Comparison of ENCODE assay signal across 33 cellular contexts in the genomic region with DNA sequence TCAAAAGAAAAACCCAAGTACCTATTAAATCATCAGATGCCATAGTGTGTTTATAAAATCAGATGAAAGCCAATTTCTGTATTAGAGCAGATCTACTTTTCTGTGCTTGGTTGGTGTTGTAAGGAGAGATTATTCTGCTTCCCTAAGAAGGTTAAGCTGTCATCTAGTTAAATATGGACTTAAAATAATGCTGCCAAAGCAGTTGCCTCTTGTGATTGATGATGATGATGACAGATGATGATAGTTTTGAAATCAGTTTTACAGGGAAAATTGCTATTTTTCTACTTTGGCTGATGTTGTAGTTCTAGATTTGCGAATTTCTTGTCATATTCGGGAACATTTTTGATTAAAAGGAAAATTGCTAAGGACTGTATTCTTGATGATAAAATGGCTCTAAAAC.
"Had no signal": no experiment of that assay in that cellular context is flagged by ENCODE, and none has a peak within 500 bp of the region (broad histone marks: within the 10 kb centered on the region; RNA-seq: fewer than 3 reads in every experiment).

No MANE protein-coding gene starts in this region.

- H3K4me1 ChIP-seq: ascending aorta had no signal

- DNase-seq: activated B cell treated with CpG ODN at 0.5 μM for 24 hours; activated CD4-positive, alpha-beta memory T cell treated with anti-CD3 and anti-CD28 coated beads for 36 hours; activated CD4-positive, alpha-beta T cell treated with anti-CD3 and anti-CD28 coated beads for 4 hours; activated CD4-positive, alpha-beta T cell treated with anti-CD3 and anti-CD28 coated beads, Interleukin-2, amount 10 ng/mL, durations not matched to agents 24 days and 14 days; activated CD4-positive, alpha-beta T cell treated with anti-CD3 and anti-CD28 coated beads, Interleukin-2, amount 50 U/mL, for 1 hour; activated CD4-positive, alpha-beta T cell treated with anti-CD3 and anti-CD28 coated beads, Interleukin-2, amount 50 U/mL, for 4 hours; activated CD4-positive, CD25-positive, alpha-beta regulatory T cell treated with anti-CD3 and anti-CD28 coated beads, Interleukin-2, amount 50 U/mL, for 72 hours; activated CD8-positive, alpha-beta memory T cell treated with anti-CD3 and anti-CD28 coated beads for 24 hours; activated CD8-positive, alpha-beta memory T cell treated with anti-CD3 and anti-CD28 coated beads, Interleukin-2, amount 10 ng/mL, durations not matched to agents 7 days and 5 days; activated CD8-positive, alpha-beta memory T cell treated with anti-CD3 and anti-CD28 coated beads, Interleukin-2, amount 50 U/mL, for 48 hours; activated CD8-positive, alpha-beta T cell treated with anti-CD3 and anti-CD28 coated beads for 36 hours; activated effector memory CD4-positive, alpha-beta T cell treated with Interleukin-2 at 50 U/mL for 16 hours; activated gamma-delta T cell; activated naive CD4-positive, alpha-beta T cell treated with anti-CD3 and anti-CD28 coated beads, Interleukin-2, amount 10 ng/mL, durations not matched to agents 7 days and 5 days; activated naive CD4-positive, alpha-beta T cell treated with Interleukin-2 at 50 U/mL for 16 hours; activated naive CD8-positive, alpha-beta T cell treated with anti-CD3 and anti-CD28 coated beads, Interleukin-2, amount 10 ng/mL, durations not matched to agents 7 days and 5 days; activated naive CD8-positive, alpha-beta T cell treated with anti-CD3 and anti-CD28 coated beads, Interleukin-2, amount 50 U/mL, for 24 hours; activated T-cell treated with anti-CD3 and anti-CD28 coated beads, Interleukin-2, amount 50 U/mL, for 24 hours; activated T-cell treated with anti-CD3 and anti-CD28 coated beads, Interleukin-2, amount 50 U/mL, for 48 hours; amygdala; anterior cingulate cortex; T-helper 1 cell; T-helper 2 cell; T-helper 9 cell had no signal

- H3K36me3 Mint-ChIP-seq: activated CD4-positive, alpha-beta memory T cell treated with anti-CD3 and anti-CD28 coated beads for 36 hours; activated CD8-positive, alpha-beta memory T cell treated with anti-CD3 and anti-CD28 coated beads, Interleukin-2, amount 10 ng/mL, durations not matched to agents 7 days and 5 days; activated naive CD4-positive, alpha-beta T cell treated with anti-CD3 and anti-CD28 coated beads, Interleukin-2, amount 10 ng/mL, durations not matched to agents 7 days and 5 days; activated naive CD4-positive, alpha-beta T cell treated with anti-CD3 and anti-CD28 coated beads, Interleukin-2, amount 50 U/mL, for 24 hours; activated naive CD8-positive, alpha-beta T cell; activated naive CD8-positive, alpha-beta T cell treated with anti-CD3 and anti-CD28 coated beads, Interleukin-2, amount 10 ng/mL, durations not matched to agents 7 days and 5 days; brain had no signal

- H3K4me3 Mint-ChIP-seq: activated B cell treated with CpG ODN at 0.5 μM for 24 hours; activated CD4-positive, alpha-beta memory T cell treated with anti-CD3 and anti-CD28 coated beads for 36 hours; activated CD4-positive, alpha-beta T cell treated with anti-CD3 and anti-CD28 coated beads, Interleukin-2, amount 10 ng/mL, durations not matched to agents 24 days and 14 days; activated CD8-positive, alpha-beta memory T cell treated with anti-CD3 and anti-CD28 coated beads, Interleukin-2, amount 10 ng/mL, durations not matched to agents 7 days and 5 days; activated CD8-positive, alpha-beta T cell treated with anti-CD3 and anti-CD28 coated beads for 36 hours; activated naive CD4-positive, alpha-beta T cell treated with anti-CD3 and anti-CD28 coated beads, Interleukin-2, amount 10 ng/mL, durations not matched to agents 7 days and 5 days; activated naive CD4-positive, alpha-beta T cell treated with anti-CD3 and anti-CD28 coated beads, Interleukin-2, amount 50 U/mL, for 24 hours; activated naive CD8-positive, alpha-beta T cell; activated naive CD8-positive, alpha-beta T cell treated with anti-CD3 and anti-CD28 coated beads, Interleukin-2, amount 10 ng/mL, durations not matched to agents 7 days and 5 days; activated naive CD8-positive, alpha-beta T cell treated with anti-CD3 and anti-CD28 coated beads, Interleukin-2, amount 50 U/mL, for 24 hours; activated T-cell treated with anti-CD3 and anti-CD28 coated beads, Interleukin-2, amount 50 U/mL, for 24 hours; brain; T-helper 1 cell treated with Interleukin-12 subunit alpha and Interleukin-12 subunit beta and Interleukin-4 antibody, amounts not matched to agents 30 μg/mL and 1 μg/mL, for 36 hours; T-helper 2 cell treated with Interferon-gamma antibody and Interleukin-4, amounts not matched to agents 5 μg/mL and 100 μg/mL, for 36 hours had no signal

- H3K9me3 Mint-ChIP-seq: activated B cell treated with CpG ODN at 0.5 μM for 24 hours; activated CD4-positive, alpha-beta memory T cell treated with anti-CD3 and anti-CD28 coated beads for 36 hours; activated CD4-positive, alpha-beta T cell treated with anti-CD3 and anti-CD28 coated beads, Interleukin-2, amount 10 ng/mL, durations not matched to agents 24 days and 14 days; activated CD8-positive, alpha-beta T cell treated with anti-CD3 and anti-CD28 coated beads for 36 hours; activated naive CD4-positive, alpha-beta T cell treated with anti-CD3 and anti-CD28 coated beads, Interleukin-2, amount 10 ng/mL, durations not matched to agents 7 days and 5 days; activated naive CD4-positive, alpha-beta T cell treated with anti-CD3 and anti-CD28 coated beads, Interleukin-2, amount 50 U/mL, for 24 hours; activated naive CD8-positive, alpha-beta T cell treated with anti-CD3 and anti-CD28 coated beads, Interleukin-2, amount 10 ng/mL, durations not matched to agents 7 days and 5 days; activated naive CD8-positive, alpha-beta T cell treated with anti-CD3 and anti-CD28 coated beads, Interleukin-2, amount 50 U/mL, for 24 hours; activated T-cell treated with anti-CD3 and anti-CD28 coated beads, Interleukin-2, amount 50 U/mL, for 24 hours; T-helper 1 cell treated with Interleukin-12 subunit alpha and Interleukin-12 subunit beta and Interleukin-4 antibody, amounts not matched to agents 30 μg/mL and 1 μg/mL, for 36 hours; T-helper 2 cell treated with Interferon-gamma antibody and Interleukin-4, amounts not matched to agents 5 μg/mL and 100 μg/mL, for 36 hours had no signal

- H3K4me3 ChIP-seq: ascending aorta, cardiac muscle cell had no signal

- ATAC-seq: activated CD8-positive, alpha-beta memory T cell treated with anti-CD3 and anti-CD28 coated beads, Interleukin-2, amount 10 ng/mL, durations not matched to agents 7 days and 5 days; activated CD8-positive, alpha-beta T cell treated with anti-CD3 and anti-CD28 coated beads for 36 hours; activated naive CD8-positive, alpha-beta T cell treated with anti-CD3 and anti-CD28 coated beads, Interleukin-2, amount 50 U/mL, for 24 hours had no signal

- H3K27me3 Mint-ChIP-seq: activated B cell treated with CpG ODN at 0.5 μM for 24 hours; activated CD4-positive, alpha-beta memory T cell treated with anti-CD3 and anti-CD28 coated beads for 36 hours; activated CD4-positive, alpha-beta T cell treated with anti-CD3 and anti-CD28 coated beads, Interleukin-2, amount 10 ng/mL, durations not matched to agents 24 days and 14 days; activated CD8-positive, alpha-beta memory T cell treated with anti-CD3 and anti-CD28 coated beads, Interleukin-2, amount 10 ng/mL, durations not matched to agents 7 days and 5 days; activated CD8-positive, alpha-beta T cell treated with anti-CD3 and anti-CD28 coated beads for 36 hours; activated naive CD4-positive, alpha-beta T cell treated with anti-CD3 and anti-CD28 coated beads, Interleukin-2, amount 10 ng/mL, durations not matched to agents 7 days and 5 days; activated naive CD8-positive, alpha-beta T cell; activated naive CD8-positive, alpha-beta T cell treated with anti-CD3 and anti-CD28 coated beads, Interleukin-2, amount 10 ng/mL, durations not matched to agents 7 days and 5 days; activated naive CD8-positive, alpha-beta T cell treated with anti-CD3 and anti-CD28 coated beads, Interleukin-2, amount 50 U/mL, for 24 hours; activated T-cell treated with anti-CD3 and anti-CD28 coated beads, Interleukin-2, amount 50 U/mL, for 24 hours; brain had no signal

- H3K36me3 ChIP-seq: ascending aorta, cardiac muscle cell had no signal

- H3K27ac Mint-ChIP-seq: activated B cell treated with CpG ODN at 0.5 μM for 24 hours; activated CD4-positive, alpha-beta memory T cell treated with anti-CD3 and anti-CD28 coated beads for 36 hours; activated CD4-positive, alpha-beta T cell treated with anti-CD3 and anti-CD28 coated beads, Interleukin-2, amount 10 ng/mL, durations not matched to agents 24 days and 14 days; activated CD8-positive, alpha-beta memory T cell treated with anti-CD3 and anti-CD28 coated beads, Interleukin-2, amount 10 ng/mL, durations not matched to agents 7 days and 5 days; activated CD8-positive, alpha-beta T cell treated with anti-CD3 and anti-CD28 coated beads for 36 hours; activated naive CD4-positive, alpha-beta T cell treated with anti-CD3 and anti-CD28 coated beads, Interleukin-2, amount 10 ng/mL, durations not matched to agents 7 days and 5 days; activated naive CD4-positive, alpha-beta T cell treated with anti-CD3 and anti-CD28 coated beads, Interleukin-2, amount 50 U/mL, for 24 hours; activated naive CD8-positive, alpha-beta T cell; activated naive CD8-positive, alpha-beta T cell treated with anti-CD3 and anti-CD28 coated beads, Interleukin-2, amount 10 ng/mL, durations not matched to agents 7 days and 5 days; activated naive CD8-positive, alpha-beta T cell treated with anti-CD3 and anti-CD28 coated beads, Interleukin-2, amount 50 U/mL, for 24 hours; activated T-cell treated with anti-CD3 and anti-CD28 coated beads, Interleukin-2, amount 50 U/mL, for 24 hours; activated T-helper 2 cell treated with anti-CD3 and anti-CD28 coated beads, Interferon-gamma antibody, Interleukin-2, Interleukin-4, amounts not matched to agents 10 μg/mL and 5 μg/mL and 100 μg/mL, durations not matched to agents 14 hours and 24 hours and 36 hours; brain; T-helper 1 cell treated with Interleukin-12 subunit alpha and Interleukin-12 subunit beta and Interleukin-4 antibody, amounts not matched to agents 30 μg/mL and 1 μg/mL, for 36 hours; T-helper 2 cell treated with Interferon-gamma antibody and Interleukin-4, amounts not matched to agents 5 μg/mL and 100 μg/mL, for 36 hours had no signal

- H3K9me3 ChIP-seq: ascending aorta had no signal

- H3K27me3 ChIP-seq: ascending aorta, cardiac muscle cell had no signal

- H3K4me1 Mint-ChIP-seq: activated B cell treated with CpG ODN at 0.5 μM for 24 hours; activated CD4-positive, alpha-beta T cell treated with anti-CD3 and anti-CD28 coated beads, Interleukin-2, amount 10 ng/mL, durations not matched to agents 24 days and 14 days; activated CD8-positive, alpha-beta memory T cell treated with anti-CD3 and anti-CD28 coated beads, Interleukin-2, amount 10 ng/mL, durations not matched to agents 7 days and 5 days; activated naive CD4-positive, alpha-beta T cell treated with anti-CD3 and anti-CD28 coated beads, Interleukin-2, amount 10 ng/mL, durations not matched to agents 7 days and 5 days; activated naive CD4-positive, alpha-beta T cell treated with anti-CD3 and anti-CD28 coated beads, Interleukin-2, amount 50 U/mL, for 24 hours; activated naive CD8-positive, alpha-beta T cell treated with anti-CD3 and anti-CD28 coated beads, Interleukin-2, amount 10 ng/mL, durations not matched to agents 7 days and 5 days; activated naive CD8-positive, alpha-beta T cell treated with anti-CD3 and anti-CD28 coated beads, Interleukin-2, amount 50 U/mL, for 24 hours; brain had no signal

- H3K27ac ChIP-seq: ascending aorta, cardiac muscle cell, VCaP had no signal
